In genomic region chr5:68272289-68272688, GRCh38 we compare ENCODE assay signal across 11 cellular contexts. TPM values are rescaled to one million over a fixed set of nuclear protein-coding genes. Genes with fewer than 3 reads are reported as not detected.
DNase-seq lines count a peak whose midpoint lies in the region; ATAC-seq and TF ChIP-seq lines count a peak whose summit lies in the region.
"Had no signal": no experiment of that assay in that cellular context is flagged by ENCODE, and none has a peak within 500 bp of the region (broad histone marks: within the 10 kb centered on the region; RNA-seq: fewer than 3 reads in every experiment).

No MANE protein-coding gene starts in this region.

- no peaks in the 10 kb centered on the region for H3K9me2 ChIP-seq in PC-3 (replicated peaks; ENCODE audit: low read length)

- peaks cover 85% of the 10 kb centered on the region for H3K4me1 Mint-ChIP-seq in activated CD8-positive, alpha-beta T cell treated with anti-CD3 and anti-CD28 coated beads for 36 hours (ENCODE audit: low read depth)
- peaks cover 66% of the 10 kb centered on the region for H3K4me1 Mint-ChIP-seq in activated CD8-positive, alpha-beta T cell treated with anti-CD3 and anti-CD28 coated beads, Interleukin-2, amount 10 ng/mL, durations not matched to agents 7 days and 5 days (ENCODE audit: low read depth)

- BruUV-seq in PC-3 (replicated peaks; lab: Mats Ljungman, UMichigan), result no TSS peak

- H3K9me3 Mint-ChIP-seq in activated CD8-positive, alpha-beta T cell treated with anti-CD3 and anti-CD28 coated beads for 36 hours, result no peaks in the 10 kb centered on the region
- no peaks in the 10 kb centered on the region for H3K9me3 Mint-ChIP-seq in activated CD8-positive, alpha-beta T cell treated with anti-CD3 and anti-CD28 coated beads, Interleukin-2, amount 10 ng/mL, durations not matched to agents 7 days and 5 days (ENCODE audit: insufficient read depth)

- no peaks in the 10 kb centered on the region for H3K36me3 ChIP-seq in PC-3 (ENCODE audit: low read depth, low read length)
- peaks cover 19 to 37% (median 34%) of the 10 kb centered on the region in 4 donors for H3K36me3 ChIP-seq in stomach

- 0 out of 2 replicates have a peak, but pooled peaks cover 7% of the 10 kb centered on the region for H3K4me1 ChIP-seq in PC-3 (ENCODE audit: insufficient read depth, low read length)
- H3K4me1 ChIP-seq in stomach, result peaks cover 29 to 89% (median 54%) of the 10 kb centered on the region in 4 donors

- POLR2A ChIA-PET in activated CD8-positive, alpha-beta T cell treated with anti-CD3 and anti-CD28 coated beads for 36 hours (lab: Charles Lee), result interaction anchor here (1.1 to 1.2 kb wide), 2 partner anchors 13 to 56 kb away, joined by 3 to 4 read pairs; no protein-coding TSS in a partner anchor
- POLR2A ChIA-PET in activated CD8-positive, alpha-beta T cell treated with anti-CD3 and anti-CD28 coated beads, Interleukin-2, amount 10 ng/mL, durations not matched to agents 7 days and 5 days (lab: Charles Lee), result interaction anchor here (0.8 to 2.1 kb wide), 3 partner anchors 16 to 1106 kb away, joined by 3 to 8 read pairs (median 4); partner anchors contain the start of gene PIK3R1
- POLR2A ChIA-PET in PC-3 (lab: Charles Lee; ENCODE audit: unreplicated experiment), result no interaction called here

- TF ChIP-seq CTCF in activated CD8-positive, alpha-beta T cell treated with anti-CD3 and anti-CD28 coated beads for 36 hours (IDR thresholded peaks at IDR 0.05), result peak; percentile 67
- TF ChIP-seq CTCF in PC-3 (conservative IDR thresholded peaks at IDR 0.05; ENCODE audit: low read depth, low read length) (peak; percentile 43; the same call in 1 of the 2 replicates), stomach (IDR thresholded peaks at IDR 0.05) (peak in 5 of 7 experiments; percentile 11 to 35 (median 31))

- no peak overlapping the region for H3K4me2 ChIP-seq in PC-3 (ENCODE audit: low read length)

- intact Hi-C loops in activated CD8-positive, alpha-beta T cell treated with anti-CD3 and anti-CD28 coated beads for 36 hours (cut with micrococcal nuclease), result no loop called here
- intact Hi-C loops in PC-3 (cut with micrococcal nuclease), result loop anchor here (5.0 kb wide), 1 partner anchor 1025 kb away; no protein-coding TSS in a partner anchor
- intact Hi-C loops in stomach (cut with DNase I; ENCODE audit: low total_unique reads), result no loop called here

- DNase-seq in activated CD8-positive, alpha-beta T cell treated with anti-CD3 and anti-CD28 coated beads for 36 hours, result no peak
- DNase-seq in activated CD8-positive, alpha-beta T cell treated with anti-CD3 and anti-CD28 coated beads, Interleukin-2, amount 10 ng/mL, durations not matched to agents 7 days and 5 days, result no peak
- DNase-seq in PC-3, result peak; percentile 39
- DNase-seq in erythroblast (lab: John Stamatoyannopoulos, UW), result peak; percentile 30 to 58
- no peak for DNase-seq in stomach
- no peak for DNase-seq in DMS153 (lab: John Stamatoyannopoulos, UW)
- DNase-seq in SK-N-DZ (ENCODE audit: low spot score), result no peak
- DNase-seq in COLO668 (lab: John Stamatoyannopoulos, UW; ENCODE audit: unreplicated experiment), result no peak
- DNase-seq: activated CD8-positive, alpha-beta memory T cell treated with anti-CD3 and anti-CD28 coated beads for 24 hours; foreskin fibroblast; stimulated activated CD4-positive, alpha-beta T cell treated with anti-CD3 and anti-CD28 coated beads, Interleukin-12 subunit alpha, Interleukin-12 subunit beta, amount 100 ng/mL, for 4 hours had no signal

- H3K36me3 Mint-ChIP-seq in activated CD8-positive, alpha-beta T cell treated with anti-CD3 and anti-CD28 coated beads for 36 hours (ENCODE audit: low read depth), result peaks cover 35% of the 10 kb centered on the region
- H3K36me3 Mint-ChIP-seq in activated CD8-positive, alpha-beta T cell treated with anti-CD3 and anti-CD28 coated beads, Interleukin-2, amount 10 ng/mL, durations not matched to agents 7 days and 5 days (ENCODE audit: low read depth), result peaks cover 38% of the 10 kb centered on the region

- 69 to 82% (median 72%) methylated on average over 2 of the region's 2 CpGs for WGBS in stomach, 5 donors

- no peak overlapping the region for H3K4me3 Mint-ChIP-seq in activated CD8-positive, alpha-beta T cell treated with anti-CD3 and anti-CD28 coated beads for 36 hours
- H3K4me3 Mint-ChIP-seq in activated CD8-positive, alpha-beta T cell treated with anti-CD3 and anti-CD28 coated beads, Interleukin-2, amount 10 ng/mL, durations not matched to agents 7 days and 5 days, result no peak overlapping the region

- H3K27ac ChIP-seq in PC-3 (ENCODE audit: low read length) (no peak overlapping the region), stomach (no peak overlapping the region)

- H4K20me1 ChIP-seq in PC-3 (ENCODE audit: low read length), result no peaks in the 10 kb centered on the region

- H3K27me3 Mint-ChIP-seq in activated CD8-positive, alpha-beta T cell treated with anti-CD3 and anti-CD28 coated beads for 36 hours, result no peaks in the 10 kb centered on the region
- H3K27me3 Mint-ChIP-seq in activated CD8-positive, alpha-beta T cell treated with anti-CD3 and anti-CD28 coated beads, Interleukin-2, amount 10 ng/mL, durations not matched to agents 7 days and 5 days (ENCODE audit: low read depth), result no peaks in the 10 kb centered on the region

- H3K27me3 ChIP-seq in PC-3 (ENCODE audit: low read length), result no peaks in the 10 kb centered on the region
- H3K27me3 ChIP-seq in stomach, result no peaks in the 10 kb centered on the region

- no peak overlapping the region for H3K9ac ChIP-seq in PC-3 (ENCODE audit: low read length)

- no peaks in the 10 kb centered on the region for H3F3A ChIP-seq in PC-3 (ENCODE audit: low read length, unreplicated experiment)

- H3K79me2 ChIP-seq in PC-3 (ENCODE audit: low read length), result no peaks in the 10 kb centered on the region

- no peak for TF ChIP-seq EP300 in stomach (IDR thresholded peaks at IDR 0.05)

- H2AFZ ChIP-seq in PC-3 (ENCODE audit: low read length), result no peak overlapping the region

- no peak overlapping the region for H3K27ac Mint-ChIP-seq in activated CD8-positive, alpha-beta T cell treated with anti-CD3 and anti-CD28 coated beads for 36 hours
- H3K27ac Mint-ChIP-seq in activated CD8-positive, alpha-beta T cell treated with anti-CD3 and anti-CD28 coated beads, Interleukin-2, amount 10 ng/mL, durations not matched to agents 7 days and 5 days, result no peak overlapping the region

- no peak overlapping the region for H3K4me3 ChIP-seq in PC-3 (ENCODE audit: low read length)
- no peak overlapping the region for H3K4me3 ChIP-seq in stomach

- H3K9me3 ChIP-seq in PC-3 (ENCODE audit: low read length) (no peaks in the 10 kb centered on the region), stomach (no peaks in the 10 kb centered on the region)

- TF ChIP-seq POLR2A in erythroblast (IDR thresholded peaks at IDR 0.05; ENCODE audit: low read length), result no peak
- no peak for TF ChIP-seq POLR2A in stomach (IDR thresholded peaks at IDR 0.05)

- ATAC-seq in activated CD8-positive, alpha-beta T cell treated with anti-CD3 and anti-CD28 coated beads for 36 hours, result no peak
- no peak for ATAC-seq in activated CD8-positive, alpha-beta T cell treated with anti-CD3 and anti-CD28 coated beads, Interleukin-2, amount 10 ng/mL, durations not matched to agents 7 days and 5 days
- ATAC-seq in PC-3, result no peak

- CTCF ChIA-PET in activated CD8-positive, alpha-beta T cell treated with anti-CD3 and anti-CD28 coated beads for 36 hours (lab: Charles Lee), result interaction anchor here (0.9 to 4.4 kb wide), 14 partner anchors 9 to 1105 kb away, joined by 3 to 35 read pairs (median 4); no protein-coding TSS in a partner anchor
- CTCF ChIA-PET in activated CD8-positive, alpha-beta T cell treated with anti-CD3 and anti-CD28 coated beads, Interleukin-2, amount 10 ng/mL, durations not matched to agents 7 days and 5 days (lab: Charles Lee), result interaction anchor here (0.7 to 6.3 kb wide), 15 partner anchors 8 to 1026 kb away, joined by 3 to 45 read pairs (median 9); partner anchors contain the start of gene PIK3R1
- CTCF ChIA-PET in PC-3 (lab: Charles Lee), result interaction anchor here (0.6 to 0.8 kb wide), 2 partner anchors 120 to 1165 kb away, joined by 3 to 9 read pairs; no protein-coding TSS in a partner anchor

RNA-seq across cellular contexts. Expression of gene PIK3R1, which starts 56.7 kb away (rescaled TPM):
- total RNA-seq in activated CD8-positive, alpha-beta T cell treated with anti-CD3 and anti-CD28 coated beads for 36 hours, result 10 to 100 TPM; 55.4 to 57.6 TPM
- total RNA-seq in activated CD8-positive, alpha-beta T cell treated with anti-CD3 and anti-CD28 coated beads, Interleukin-2, amount 10 ng/mL, durations not matched to agents 7 days and 5 days, result 10 to 100 TPM; 61.1 to 65.0 TPM
- total RNA-seq in PC-3 (2014; rRNA removed), result 1.7 and 1.8 TPM in 2 replicates
- total RNA-seq in stomach, result 100 to 1,000 TPM in 3 of 5 donors, 10 to 100 TPM in 2; 45.2 to 280 (median 115) TPM
- 10 to 100 TPM in 2 of 3 donors, 1 to 10 TPM in 1; 9.2 to 10.5 (median 10.1) TPM for polyA plus RNA-seq in stomach
- 7.3 and 7.4 TPM in 2 replicates for polyA plus RNA-seq in SK-N-DZ (2014; cell fraction: cytosol; rRNA removed)
- polyA plus RNA-seq in SK-N-DZ (2014; cell fraction: nucleus; rRNA removed), result 7.7 and 16.9 TPM in 2 replicates

Comparison
In these comparisons a context has a peak if more than half of its experiments do, and no peak if none do; other contexts are left out.
1. DNase-seq: peak in PC-3 (single experiment) and erythroblast (2 of 2); none in activated CD8-positive, alpha-beta T cell treated with anti-CD3 and anti-CD28 coated beads for 36 hours (single experiment), activated CD8-positive, alpha-beta T cell treated with anti-CD3 and anti-CD28 coated beads, Interleukin-2, amount 10 ng/mL, durations not matched to agents 7 days and 5 days (single experiment), stomach (single experiment), DMS153 (single experiment), SK-N-DZ (single experiment) and COLO668 (single experiment).
2. RNA of gene PIK3R1, which starts 56.7 kb away (total RNA-seq): 45.2 to 280 TPM in stomach, 61.1 to 65.0 TPM in activated CD8-positive, alpha-beta T cell treated with anti-CD3 and anti-CD28 coated beads, Interleukin-2, amount 10 ng/mL, durations not matched to agents 7 days and 5 days and 55.4 to 57.6 TPM in activated CD8-positive, alpha-beta T cell treated with anti-CD3 and anti-CD28 coated beads for 36 hours; 1.7 to 1.8 TPM in PC-3; every median in the first group is over 10 times any median in the second.
3. Peak in every context shown above with its lines, with median percentiles within 50 percentile points of each other: CTCF ChIP-seq.